In the genomic region with DNA sequence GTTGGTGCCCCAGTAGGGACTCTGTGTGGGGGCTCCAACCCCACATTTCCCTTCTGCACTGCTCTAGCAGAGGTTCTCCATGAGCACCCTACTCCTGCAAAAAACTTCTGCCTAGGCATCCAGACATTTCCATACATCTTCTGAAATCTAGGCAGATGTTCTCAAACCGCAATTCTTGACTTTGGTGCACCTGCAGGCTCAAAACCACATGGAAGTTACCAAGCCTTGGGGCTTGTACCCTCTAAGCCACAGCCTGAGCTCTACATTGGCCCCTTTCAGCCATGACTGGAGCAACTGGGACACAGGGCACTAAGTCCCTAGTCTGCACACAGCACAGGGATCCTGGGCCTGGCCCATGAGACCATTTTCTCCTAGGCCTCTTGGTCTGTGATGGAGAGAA, we compare ENCODE assay signal across 25 cellular contexts.
"Had no signal": no experiment of that assay in that cellular context is flagged by ENCODE, and none has a peak within 500 bp of the region (broad histone marks: within the 10 kb centered on the region; RNA-seq: fewer than 3 reads in every experiment).

No MANE protein-coding gene starts in this region.

- H3K4me1 ChIP-seq: stomach, suprapubic skin, testis, tibial artery, tibial nerve, transverse colon, upper lobe of left lung, upper lobe of right lung, uterus, vagina had no signal

- ATAC-seq: stimulated activated effector memory CD8-positive, alpha-beta T cell treated with anti-CD3 and anti-CD28 coated beads, Interleukin-12 subunit alpha, Interleukin-12 subunit beta, amount 100 ng/mL, for 72 hours; stimulated activated memory B cell treated with anti-CD40 and anti-IgM and Interleukin-4, amounts not matched to agents 10 μg/mL and 1 μg/mL and 100 μg/mL, for 72 hours; stimulated activated naive B cell treated with anti-CD40 and anti-IgM and Interleukin-4, amounts not matched to agents 10 μg/mL and 1 μg/mL and 100 μg/mL, for 72 hours; stimulated activated naive CD8-positive, alpha-beta T cell treated with anti-CD3 and anti-CD28 coated beads, Interleukin-15, amount 100 ng/mL, for 72 hours; stimulated activated naive CD8-positive, alpha-beta T cell treated with anti-CD3 and anti-CD28 coated beads, Interleukin-15, Interleukin-2, amounts not matched to agents 100 U/mL and 50 U/mL, for 24 hours; upper lobe of right lung had no signal

- H3K27me3 ChIP-seq: stomach, suprapubic skin, testis, tibial artery, tibial nerve, transverse colon, upper lobe of left lung, upper lobe of right lung, uterus, vagina had no signal

- H3K27ac ChIP-seq: stomach, suprapubic skin, testis, thoracic aorta, tibial artery, tibial nerve, transverse colon, upper lobe of left lung, upper lobe of right lung, uterus, vagina had no signal

- DNase-seq: stimulated activated CD4-positive, alpha-beta T cell treated with anti-CD3 and anti-CD28 coated beads, Interleukin-2, amount 100 ng/mL, for 48 hours; stimulated activated CD4-positive, alpha-beta T cell treated with anti-CD3 and anti-CD28 coated beads, Interleukin-4, amount 100 ng/mL, for 1 hour; stimulated activated CD4-positive, alpha-beta T cell treated with anti-CD3 and anti-CD28 coated beads, Interleukin-4, amount 100 ng/mL, for 24 hours; stimulated activated CD4-positive, alpha-beta T cell treated with anti-CD3 and anti-CD28 coated beads, Interleukin-4, amount 100 ng/mL, for 4 hours; stimulated activated CD8-positive, alpha-beta memory T cell treated with anti-CD3 and anti-CD28 coated beads, Interleukin-4, amount 100 ng/mL, for 48 hours; stimulated activated naive B cell treated with anti-CD40 and anti-IgM and Interleukin-4, amounts not matched to agents 10 μg/mL and 1 μg/mL and 100 μg/mL, for 72 hours; stimulated activated naive CD4-positive, alpha-beta T cell; stimulated activated naive CD4-positive, alpha-beta T cell treated with Interleukin-2 at 50 U/mL for 16 hours; stimulated activated naive CD8-positive, alpha-beta T cell treated with anti-CD3 and anti-CD28 coated beads, Interleukin-15, amount 100 ng/mL, for 72 hours; stimulated activated naive CD8-positive, alpha-beta T cell treated with anti-CD3 and anti-CD28 coated beads, Interleukin-15, Interleukin-2, amounts not matched to agents 100 U/mL and 50 U/mL, for 24 hours; stomach; substantia nigra; testis; tibial artery; transverse colon; trophoblast cell; upper lobe of left lung; upper lobe of right lung; uterus had no signal

- H3K36me3 ChIP-seq: stomach, suprapubic skin, thoracic aorta, tibial artery, tibial nerve, transverse colon, upper lobe of left lung, upper lobe of right lung, uterus, vagina had no signal

- H3K4me3 ChIP-seq: stomach, suprapubic skin, testis, thoracic aorta, tibial artery, tibial nerve, transverse colon, upper lobe of left lung, upper lobe of right lung, uterus, vagina had no signal

- H3K9me3 ChIP-seq: stomach, suprapubic skin, testis, thoracic aorta, tibial artery, tibial nerve, transverse colon, upper lobe of left lung, upper lobe of right lung, uterus, vagina had no signal
